Comparison of ENCODE assay signal across 8 cellular contexts in genomic region chr3:138935864-138936762, GRCh38. TPM values are rescaled to one million over a fixed set of nuclear protein-coding genes. Genes with fewer than 3 reads are reported as not detected.
DNase-seq lines count a peak whose midpoint lies in the region; ATAC-seq, FAIRE-seq and TF ChIP-seq lines count a peak whose summit lies in the region.

No MANE protein-coding gene starts in this region.

- H3K4me1 Mint-ChIP-seq in activated T-helper 17 cell treated with anti-CD3 and anti-CD28 coated beads, Interleukin-2, amount 50 U/mL, for 72 hours: peaks cover 4% of the 10 kb centered on the region
- peaks cover 28% of the 10 kb centered on the region for H3K4me1 Mint-ChIP-seq in neural progenitor cell

- TF ChIP-seq EP300 in A549 (IDR thresholded peaks at IDR 0.05): no peak

- TF ChIP-seq CTCF in A549 (IDR thresholded peaks at IDR 0.05) (peak; percentile 62), GM13976 (IDR thresholded peaks at IDR 0.05; ENCODE audit: borderline replicate concordance, control extremely low read depth, extremely low read depth, insufficient read depth, missing control alignments) (peak; percentile 95), Panc1 (IDR thresholded peaks at IDR 0.05) (peak; percentile 98), foreskin fibroblast (IDR thresholded peaks at IDR 0.05; ENCODE audit: low read depth, low read length) (peak; percentile 72), neural progenitor cell (IDR thresholded peaks at IDR 0.05) (peak; percentile 80)

- intact Hi-C loops in Panc1 (cut with micrococcal nuclease; ENCODE audit: unreplicated experiment): no loop called here

- H3K9me3 ChIP-seq in A549: no peaks in the 10 kb centered on the region
- no peaks in the 10 kb centered on the region for H3K9me3 ChIP-seq in Panc1 (ENCODE audit: control insufficient read depth, insufficient read depth, low read depth, low read length)
- H3K9me3 ChIP-seq in neural progenitor cell (ENCODE audit: low read depth): no peaks in the 10 kb centered on the region

- no peaks in the 10 kb centered on the region for H3K9me3 Mint-ChIP-seq in activated T-helper 17 cell treated with anti-CD3 and anti-CD28 coated beads, Interleukin-2, amount 50 U/mL, for 72 hours
- no peaks in the 10 kb centered on the region for H3K9me3 Mint-ChIP-seq in neural progenitor cell

- CTCF ChIA-PET in A549 (lab: Yijun Ruan, JAX): interaction anchor here (0.6 to 9.0 kb wide), 46 partner anchors 9 to 1779 kb away, joined by 3 to 82 read pairs (median 4); partner anchors contain the start of genes CEP70, FOXL2, FOXL2NB and MRPS22
- CTCF ChIA-PET in Panc1 (lab: Charles Lee): interaction anchor here (0.5 to 1.5 kb wide), 24 partner anchors 9 to 473 kb away, joined by 3 to 33 read pairs (median 5); partner anchors contain the start of genes FOXL2 and FOXL2NB

- FAIRE-seq in A549 (lab: Jason Lieb, UNC): no peak

- peak overlapping the region; percentile 45 for H3K4me3 ChIP-seq in A549
- H3K4me3 ChIP-seq in Panc1 (ENCODE audit: low read depth in 2 of 2, low read length in 2 of 2): peak overlapping the region; percentile 45 to 57
- peak overlapping the region; percentile 39 to 52 for H3K4me3 ChIP-seq in foreskin fibroblast (ENCODE audit: low read depth in 1 of 2, low read length in 2 of 2)
- peak overlapping the region; percentile 47 for H3K4me3 ChIP-seq in neural progenitor cell

- no peak overlapping the region for H3K9ac ChIP-seq in neural progenitor cell

- WGBS in A549 (ENCODE audit: missing lambda C conversion rate): 42% methylated on average over 11 of the region's 60 CpGs

- H3K27me3 Mint-ChIP-seq in activated T-helper 17 cell treated with anti-CD3 and anti-CD28 coated beads, Interleukin-2, amount 50 U/mL, for 72 hours: peaks cover 52% of the 10 kb centered on the region
- peaks cover 58% of the 10 kb centered on the region for H3K27me3 Mint-ChIP-seq in neural progenitor cell (ENCODE audit: insufficient read depth, low read depth)

- DNase-seq in A549 (ENCODE audit: low read depth in 1 of 2, low spot score in 1 of 2) (peak; percentile 64 to 75), GM13976 (ENCODE audit: low spot score) (peak; percentile 91), Panc1 (ENCODE audit: low read depth, low spot score) (no peak), foreskin fibroblast (peak; percentile 53 to 81), neural progenitor cell (ENCODE audit: low spot score) (peak; percentile 85), substantia nigra (lab: John Stamatoyannopoulos, UW) (peak in 41 of 49 donors; percentile 12 to 72 (median 41))

- TF ChIP-seq POLR2A in A549 (IDR thresholded peaks at IDR 0.05; ENCODE audit: low read length): peak; percentile 15; the same call in 1 of the 2 replicates

- H3K4me3 Mint-ChIP-seq in activated T-helper 17 cell treated with anti-CD3 and anti-CD28 coated beads, Interleukin-2, amount 50 U/mL, for 72 hours: peak overlapping the region; percentile 67
- H3K4me3 Mint-ChIP-seq in neural progenitor cell: peak overlapping the region; percentile 82

- in situ Hi-C loops in GM13976 (cut with MboI; ENCODE audit: low sequenced_read_pairs, unreplicated experiment): loop anchor here (10.0 kb wide), 1 partner anchor 379 kb away; no protein-coding TSS in a partner anchor
- in situ Hi-C loops in Panc1 (cut with HindIII; ENCODE audit: low pct_unique_long_range_greater_than_20kb, low sequenced_read_pairs): no loop called here

- BruUV-seq in Panc1 (replicated peaks; lab: Mats Ljungman, UMichigan): no TSS peak

- POLR2A ChIA-PET in A549 (lab: Yijun Ruan, JAX): interaction anchor here (0.6 to 1.2 kb wide), 5 partner anchors 11 to 418 kb away, joined by 3 to 8 read pairs (median 4); partner anchors contain the start of genes CEP70, FOXL2 and FOXL2NB
- POLR2A ChIA-PET in Panc1 (lab: Charles Lee): interaction anchor here (0.5 to 0.7 kb wide), 7 partner anchors 14 to 516 kb away, joined by 3 to 6 read pairs (median 4); no protein-coding TSS in a partner anchor

- H3K36me3 Mint-ChIP-seq in activated T-helper 17 cell treated with anti-CD3 and anti-CD28 coated beads, Interleukin-2, amount 50 U/mL, for 72 hours (ENCODE audit: low read depth): no peaks in the 10 kb centered on the region
- H3K36me3 Mint-ChIP-seq in neural progenitor cell: no peaks in the 10 kb centered on the region

- peaks cover 49% of the 10 kb centered on the region for H4K20me1 ChIP-seq in neural progenitor cell (ENCODE audit: low read depth)

- no peak overlapping the region for H3K27ac Mint-ChIP-seq in activated T-helper 17 cell treated with anti-CD3 and anti-CD28 coated beads, Interleukin-2, amount 50 U/mL, for 72 hours
- no peak overlapping the region for H3K27ac Mint-ChIP-seq in neural progenitor cell

- no peaks in the 10 kb centered on the region for H3K27me3 ChIP-seq in Panc1 (ENCODE audit: control insufficient read depth, insufficient read depth, low read length)
- peaks cover 82% of the 10 kb centered on the region for H3K27me3 ChIP-seq in neural progenitor cell

- TF ChIP-seq RAD21 in A549 (conservative IDR thresholded peaks at IDR 0.05 in 1 of 2, IDR thresholded peaks at IDR 0.05 in 1 of 2): peak; percentile 45 to 47; a peak in 4 of 5 replicates

- H3K36me3 ChIP-seq in Panc1 (ENCODE audit: control insufficient read depth, insufficient read depth, low read length) (no peaks in the 10 kb centered on the region), neural progenitor cell (no peaks in the 10 kb centered on the region)

- peak overlapping the region; percentile 69 for H3K4me2 ChIP-seq in A549
- peak overlapping the region; percentile 84 for H3K4me2 ChIP-seq in neural progenitor cell

- H3K27ac ChIP-seq in A549 (peak overlapping the region; percentile 69 to 93), Panc1 (ENCODE audit: low read length) (peak overlapping the region; percentile 75), neural progenitor cell (no peak overlapping the region), substantia nigra (ENCODE audit: low read depth, low read length, poor library complexity, severe bottlenecking) (no peak overlapping the region)

- H3F3A ChIP-seq in neural progenitor cell (ENCODE audit: low read depth): peaks cover 26% of the 10 kb centered on the region

- no peaks in the 10 kb centered on the region for H3K4me1 ChIP-seq in A549
- H3K4me1 ChIP-seq in Panc1 (ENCODE audit: control insufficient read depth, insufficient read depth, low read length): peaks cover 14% of the 10 kb centered on the region
- peaks cover 21% of the 10 kb centered on the region for H3K4me1 ChIP-seq in neural progenitor cell

- peak overlapping the region; percentile 98 for H2AFZ ChIP-seq in neural progenitor cell (replicated peaks)

- H3K79me2 ChIP-seq in neural progenitor cell (ENCODE audit: low read depth): no peaks in the 10 kb centered on the region

- peak; percentile 91 for ATAC-seq in A549
- peak; percentile 79 for ATAC-seq in HG03139 (IDR thresholded peaks at IDR 0.05; ENCODE audit: unreplicated experiment)
- peak; percentile 88 for ATAC-seq in Panc1
- peak; percentile 76 for ATAC-seq in activated T-helper 17 cell treated with anti-CD3 and anti-CD28 coated beads, Interleukin-2, amount 50 U/mL, for 72 hours (replicated peaks)

TF ChIP-seq in A549, 52 proteins besides CTCF, POLR2A, EP300 and RAD21 (continues in another document):
- TF ChIP-seq, protein P1, sequence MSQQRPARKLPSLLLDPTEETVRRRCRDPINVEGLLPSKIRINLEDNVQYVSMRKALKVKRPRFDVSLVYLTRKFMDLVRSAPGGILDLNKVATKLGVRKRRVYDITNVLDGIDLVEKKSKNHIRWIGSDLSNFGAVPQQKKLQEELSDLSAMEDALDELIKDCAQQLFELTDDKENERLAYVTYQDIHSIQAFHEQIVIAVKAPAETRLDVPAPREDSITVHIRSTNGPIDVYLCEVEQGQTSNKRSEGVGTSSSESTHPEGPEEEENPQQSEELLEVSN (IDR thresholded peaks at IDR 0.05; ENCODE audit: borderline replicate concordance, low read depth): peak; percentile 64
- TF ChIP-seq FOSL2 (IDR thresholded peaks at IDR 0.05) (no peak), FOSL2 (CRISPR knock-in tag; IDR thresholded peaks at IDR 0.05) (no peak), SMC3 (IDR thresholded peaks at IDR 0.05) (peak; percentile 67), USF2 (IDR thresholded peaks at IDR 0.05) (peak; percentile 51; the same call in 1 of the 2 replicates), JUN (IDR thresholded peaks at IDR 0.05) (0 out of 5 replicates have a peak, but pooled peaks of 1 of the 2 experiments have one; percentile 27), BHLHE40 (IDR thresholded peaks at IDR 0.05; ENCODE audit: low read depth, low read length) (no peak), HOXB5 (CRISPR knock-in tag; IDR thresholded peaks at IDR 0.05) (no peak)

RNA-seq across cellular contexts. Expression of gene FOXL2, which starts 10.8 kb away (rescaled TPM):
- polyA plus RNA-seq in A549 (2011; rRNA removed) (0.90 and 1.2 TPM in 2 replicates), A549 (2017; fragmentation: RNase III; extraction: RNeasy Plus Mini Kit Qiagen cat#74134 plus additional on column Dnase treatment) (2.7 to 3.6 TPM (median 3.1 TPM) in 3 replicates)
- polyA plus RNA-seq in A549 (2012; cell fraction: cytosol; rRNA removed): 1.7 and 2.8 TPM in 2 replicates
- polyA plus RNA-seq in A549 (2012; cell fraction: nucleus; rRNA removed): 2.6 and 3.0 TPM in 2 replicates
- 0.91 and 1.0 TPM in 2 replicates for polyA minus RNA-seq in A549 (2011; rRNA and poly(A)+ RNA removed)
- total RNA-seq in Panc1 (2021; ENCODE audit: unreplicated experiment) (12.7 TPM), neural progenitor cell (ENCODE audit: low replicate concordance) (not detected in 2 replicates)
- 12.0 TPM for polyA plus RNA-seq in Panc1 (2012; ENCODE audit: insufficient read length)
- not detected for total RNA-seq in activated T-helper 17 cell treated with anti-CD3 and anti-CD28 coated beads, Interleukin-2, amount 50 U/mL, for 72 hours

RNA-seq across cellular contexts. Expression of gene FOXL2NB, which starts 10.9 kb away (rescaled TPM):
- polyA plus RNA-seq in A549 (2011; rRNA removed) (2.2 and 2.3 TPM in 2 replicates), A549 (2017; fragmentation: RNase III; extraction: RNeasy Plus Mini Kit Qiagen cat#74134 plus additional on column Dnase treatment) (2.6 to 3.5 TPM (median 3.2 TPM) in 3 replicates)
- polyA plus RNA-seq in A549 (2012; cell fraction: cytosol; rRNA removed): 1.2 and 2.0 TPM in 2 replicates
- 4.4 and 4.9 TPM in 2 replicates for polyA plus RNA-seq in A549 (2012; cell fraction: nucleus; rRNA removed)
- polyA minus RNA-seq in A549 (2011; rRNA and poly(A)+ RNA removed): 1.9 and 3.3 TPM in 2 replicates
- total RNA-seq in Panc1 (2021; ENCODE audit: unreplicated experiment) (11.4 TPM), neural progenitor cell (ENCODE audit: low replicate concordance) (0.09 TPM in 1 of 2 replicates, not detected in the other)
- polyA plus RNA-seq in Panc1 (2012; ENCODE audit: insufficient read length): 5.2 TPM
- total RNA-seq in activated T-helper 17 cell treated with anti-CD3 and anti-CD28 coated beads, Interleukin-2, amount 50 U/mL, for 72 hours: not detected

Comparison
In these comparisons a context has a peak if more than half of its experiments do, and no peak if none do; other contexts are left out.
1. H3K27ac ChIP-seq: peak in A549 (2 of 2) and Panc1 (single experiment); none in neural progenitor cell (single experiment) and substantia nigra (single experiment).
2. RNA of gene FOXL2, which starts 10.8 kb away (total RNA-seq): 12.7 TPM in Panc1 (single experiment); not detected in activated T-helper 17 cell treated with anti-CD3 and anti-CD28 coated beads, Interleukin-2, amount 50 U/mL, for 72 hours and not detected in neural progenitor cell; every median in the first group is over 10 times any median in the second.
3. RNA of gene FOXL2NB, which starts 10.9 kb away (total RNA-seq): 11.4 TPM in Panc1 (single experiment); 0.09 TPM in neural progenitor cell and not detected in activated T-helper 17 cell treated with anti-CD3 and anti-CD28 coated beads, Interleukin-2, amount 50 U/mL, for 72 hours; every median in the first group is over 10 times any median in the second.
4. Peak in every context shown above with its lines, with median percentiles within 50 percentile points of each other: ATAC-seq, H3K4me3 ChIP-seq and CTCF ChIP-seq.